In the genomic region with DNA sequence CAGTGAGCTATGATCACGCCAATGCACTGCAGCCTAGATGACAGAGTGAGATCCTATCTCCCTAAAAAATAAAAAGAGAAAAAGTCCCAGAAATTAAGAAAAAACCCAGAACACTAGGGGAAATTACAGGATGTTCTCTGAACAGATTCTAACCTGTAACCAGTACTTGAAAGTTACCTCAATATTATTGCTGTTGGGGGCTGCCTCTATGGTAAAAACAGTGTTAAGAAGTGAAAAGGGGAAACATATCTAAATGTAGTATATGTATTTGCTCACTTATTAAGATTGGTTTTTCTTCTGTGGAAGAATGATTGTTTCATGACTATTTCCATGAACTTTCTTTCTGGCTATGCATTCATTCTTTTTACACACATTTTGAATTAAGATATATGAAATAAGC, we compare ENCODE assay signal across 1 cellular context.
TF ChIP-seq lines count a peak whose summit lies in the region.

No MANE protein-coding gene starts in this region.

TF ChIP-seq in GM12878, 131 proteins besides CTCF, POLR2A, EP300 and RAD21:
- no peak for TF ChIP-seq KDM1A (IDR thresholded peaks at IDR 0.05; ENCODE audit: borderline replicate concordance)
- peak; percentile 20; the same call in 1 of the 2 replicates for TF ChIP-seq RUNX3 (IDR thresholded peaks at IDR 0.05; ENCODE audit: low read length)
- no peak for TF ChIP-seq FOS (IDR thresholded peaks at IDR 0.05; ENCODE audit: borderline replicate concordance, extremely low read depth, insufficient read length)
- 0 out of 2 replicates have a peak, but pooled peaks have one; percentile 12 for TF ChIP-seq NFIC (IDR thresholded peaks at IDR 0.05; ENCODE audit: low read depth, low read length)
- TF ChIP-seq, protein P1, sequence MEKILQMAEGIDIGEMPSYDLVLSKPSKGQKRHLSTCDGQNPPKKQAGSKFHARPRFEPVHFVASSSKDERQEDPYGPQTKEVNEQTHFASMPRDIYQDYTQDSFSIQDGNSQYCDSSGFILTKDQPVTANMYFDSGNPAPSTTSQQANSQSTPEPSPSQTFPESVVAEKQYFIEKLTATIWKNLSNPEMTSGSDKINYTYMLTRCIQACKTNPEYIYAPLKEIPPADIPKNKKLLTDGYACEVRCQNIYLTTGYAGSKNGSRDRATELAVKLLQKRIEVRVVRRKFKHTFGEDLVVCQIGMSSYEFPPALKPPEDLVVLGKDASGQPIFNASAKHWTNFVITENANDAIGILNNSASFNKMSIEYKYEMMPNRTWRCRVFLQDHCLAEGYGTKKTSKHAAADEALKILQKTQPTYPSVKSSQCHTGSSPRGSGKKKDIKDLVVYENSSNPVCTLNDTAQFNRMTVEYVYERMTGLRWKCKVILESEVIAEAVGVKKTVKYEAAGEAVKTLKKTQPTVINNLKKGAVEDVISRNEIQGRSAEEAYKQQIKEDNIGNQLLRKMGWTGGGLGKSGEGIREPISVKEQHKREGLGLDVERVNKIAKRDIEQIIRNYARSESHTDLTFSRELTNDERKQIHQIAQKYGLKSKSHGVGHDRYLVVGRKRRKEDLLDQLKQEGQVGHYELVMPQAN (conservative IDR thresholded peaks at IDR 0.05): no peak
- TF ChIP-seq FOXK2 (IDR thresholded peaks at IDR 0.05): no peak
- TF ChIP-seq, protein P2, sequence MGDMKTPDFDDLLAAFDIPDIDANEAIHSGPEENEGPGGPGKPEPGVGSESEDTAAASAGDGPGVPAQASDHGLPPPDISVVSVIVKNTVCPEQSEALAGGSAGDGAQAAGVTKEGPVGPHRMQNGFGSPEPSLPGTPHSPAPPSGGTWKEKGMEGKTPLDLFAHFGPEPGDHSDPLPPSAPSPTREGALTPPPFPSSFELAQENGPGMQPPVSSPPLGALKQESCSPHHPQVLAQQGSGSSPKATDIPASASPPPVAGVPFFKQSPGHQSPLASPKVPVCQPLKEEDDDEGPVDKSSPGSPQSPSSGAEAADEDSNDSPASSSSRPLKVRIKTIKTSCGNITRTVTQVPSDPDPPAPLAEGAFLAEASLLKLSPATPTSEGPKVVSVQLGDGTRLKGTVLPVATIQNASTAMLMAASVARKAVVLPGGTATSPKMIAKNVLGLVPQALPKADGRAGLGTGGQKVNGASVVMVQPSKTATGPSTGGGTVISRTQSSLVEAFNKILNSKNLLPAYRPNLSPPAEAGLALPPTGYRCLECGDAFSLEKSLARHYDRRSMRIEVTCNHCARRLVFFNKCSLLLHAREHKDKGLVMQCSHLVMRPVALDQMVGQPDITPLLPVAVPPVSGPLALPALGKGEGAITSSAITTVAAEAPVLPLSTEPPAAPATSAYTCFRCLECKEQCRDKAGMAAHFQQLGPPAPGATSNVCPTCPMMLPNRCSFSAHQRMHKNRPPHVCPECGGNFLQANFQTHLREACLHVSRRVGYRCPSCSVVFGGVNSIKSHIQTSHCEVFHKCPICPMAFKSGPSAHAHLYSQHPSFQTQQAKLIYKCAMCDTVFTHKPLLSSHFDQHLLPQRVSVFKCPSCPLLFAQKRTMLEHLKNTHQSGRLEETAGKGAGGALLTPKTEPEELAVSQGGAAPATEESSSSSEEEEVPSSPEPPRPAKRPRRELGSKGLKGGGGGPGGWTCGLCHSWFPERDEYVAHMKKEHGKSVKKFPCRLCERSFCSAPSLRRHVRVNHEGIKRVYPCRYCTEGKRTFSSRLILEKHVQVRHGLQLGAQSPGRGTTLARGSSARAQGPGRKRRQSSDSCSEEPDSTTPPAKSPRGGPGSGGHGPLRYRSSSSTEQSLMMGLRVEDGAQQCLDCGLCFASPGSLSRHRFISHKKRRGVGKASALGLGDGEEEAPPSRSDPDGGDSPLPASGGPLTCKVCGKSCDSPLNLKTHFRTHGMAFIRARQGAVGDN (IDR thresholded peaks at IDR 0.05): no peak
- TF ChIP-seq, protein P3, sequence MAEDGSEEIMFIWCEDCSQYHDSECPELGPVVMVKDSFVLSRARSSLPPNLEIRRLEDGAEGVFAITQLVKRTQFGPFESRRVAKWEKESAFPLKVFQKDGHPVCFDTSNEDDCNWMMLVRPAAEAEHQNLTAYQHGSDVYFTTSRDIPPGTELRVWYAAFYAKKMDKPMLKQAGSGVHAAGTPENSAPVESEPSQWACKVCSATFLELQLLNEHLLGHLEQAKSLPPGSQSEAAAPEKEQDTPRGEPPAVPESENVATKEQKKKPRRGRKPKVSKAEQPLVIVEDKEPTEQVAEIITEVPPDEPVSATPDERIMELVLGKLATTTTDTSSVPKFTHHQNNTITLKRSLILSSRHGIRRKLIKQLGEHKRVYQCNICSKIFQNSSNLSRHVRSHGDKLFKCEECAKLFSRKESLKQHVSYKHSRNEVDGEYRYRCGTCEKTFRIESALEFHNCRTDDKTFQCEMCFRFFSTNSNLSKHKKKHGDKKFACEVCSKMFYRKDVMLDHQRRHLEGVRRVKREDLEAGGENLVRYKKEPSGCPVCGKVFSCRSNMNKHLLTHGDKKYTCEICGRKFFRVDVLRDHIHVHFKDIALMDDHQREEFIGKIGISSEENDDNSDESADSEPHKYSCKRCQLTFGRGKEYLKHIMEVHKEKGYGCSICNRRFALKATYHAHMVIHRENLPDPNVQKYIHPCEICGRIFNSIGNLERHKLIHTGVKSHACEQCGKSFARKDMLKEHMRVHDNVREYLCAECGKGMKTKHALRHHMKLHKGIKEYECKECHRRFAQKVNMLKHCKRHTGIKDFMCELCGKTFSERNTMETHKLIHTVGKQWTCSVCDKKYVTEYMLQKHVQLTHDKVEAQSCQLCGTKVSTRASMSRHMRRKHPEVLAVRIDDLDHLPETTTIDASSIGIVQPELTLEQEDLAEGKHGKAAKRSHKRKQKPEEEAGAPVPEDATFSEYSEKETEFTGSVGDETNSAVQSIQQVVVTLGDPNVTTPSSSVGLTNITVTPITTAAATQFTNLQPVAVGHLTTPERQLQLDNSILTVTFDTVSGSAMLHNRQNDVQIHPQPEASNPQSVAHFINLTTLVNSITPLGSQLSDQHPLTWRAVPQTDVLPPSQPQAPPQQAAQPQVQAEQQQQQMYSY (CRISPR knock-in tag; IDR thresholded peaks at IDR 0.05): no peak
- no peak for TF ChIP-seq ATF7 (IDR thresholded peaks at IDR 0.05; ENCODE audit: low read depth)
- TF ChIP-seq FOXM1 (IDR thresholded peaks at IDR 0.05; ENCODE audit: low read depth, low read length): peak; percentile 27; the same call in 1 of the 2 replicates
- TF ChIP-seq, protein P4, sequence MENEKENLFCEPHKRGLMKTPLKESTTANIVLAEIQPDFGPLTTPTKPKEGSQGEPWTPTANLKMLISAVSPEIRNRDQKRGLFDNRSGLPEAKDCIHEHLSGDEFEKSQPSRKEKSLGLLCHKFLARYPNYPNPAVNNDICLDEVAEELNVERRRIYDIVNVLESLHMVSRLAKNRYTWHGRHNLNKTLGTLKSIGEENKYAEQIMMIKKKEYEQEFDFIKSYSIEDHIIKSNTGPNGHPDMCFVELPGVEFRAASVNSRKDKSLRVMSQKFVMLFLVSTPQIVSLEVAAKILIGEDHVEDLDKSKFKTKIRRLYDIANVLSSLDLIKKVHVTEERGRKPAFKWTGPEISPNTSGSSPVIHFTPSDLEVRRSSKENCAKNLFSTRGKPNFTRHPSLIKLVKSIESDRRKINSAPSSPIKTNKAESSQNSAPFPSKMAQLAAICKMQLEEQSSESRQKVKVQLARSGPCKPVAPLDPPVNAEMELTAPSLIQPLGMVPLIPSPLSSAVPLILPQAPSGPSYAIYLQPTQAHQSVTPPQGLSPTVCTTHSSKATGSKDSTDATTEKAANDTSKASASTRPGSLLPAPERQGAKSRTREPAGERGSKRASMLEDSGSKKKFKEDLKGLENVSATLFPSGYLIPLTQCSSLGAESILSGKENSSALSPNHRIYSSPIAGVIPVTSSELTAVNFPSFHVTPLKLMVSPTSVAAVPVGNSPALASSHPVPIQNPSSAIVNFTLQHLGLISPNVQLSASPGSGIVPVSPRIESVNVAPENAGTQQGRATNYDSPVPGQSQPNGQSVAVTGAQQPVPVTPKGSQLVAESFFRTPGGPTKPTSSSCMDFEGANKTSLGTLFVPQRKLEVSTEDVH (IDR thresholded peaks at IDR 0.05; ENCODE audit: low read depth, partially characterized antibody): no peak
- no peak for TF ChIP-seq NBN (IDR thresholded peaks at IDR 0.05)
